Comparison of ENCODE assay signal across 17 cellular contexts in the genomic region with DNA sequence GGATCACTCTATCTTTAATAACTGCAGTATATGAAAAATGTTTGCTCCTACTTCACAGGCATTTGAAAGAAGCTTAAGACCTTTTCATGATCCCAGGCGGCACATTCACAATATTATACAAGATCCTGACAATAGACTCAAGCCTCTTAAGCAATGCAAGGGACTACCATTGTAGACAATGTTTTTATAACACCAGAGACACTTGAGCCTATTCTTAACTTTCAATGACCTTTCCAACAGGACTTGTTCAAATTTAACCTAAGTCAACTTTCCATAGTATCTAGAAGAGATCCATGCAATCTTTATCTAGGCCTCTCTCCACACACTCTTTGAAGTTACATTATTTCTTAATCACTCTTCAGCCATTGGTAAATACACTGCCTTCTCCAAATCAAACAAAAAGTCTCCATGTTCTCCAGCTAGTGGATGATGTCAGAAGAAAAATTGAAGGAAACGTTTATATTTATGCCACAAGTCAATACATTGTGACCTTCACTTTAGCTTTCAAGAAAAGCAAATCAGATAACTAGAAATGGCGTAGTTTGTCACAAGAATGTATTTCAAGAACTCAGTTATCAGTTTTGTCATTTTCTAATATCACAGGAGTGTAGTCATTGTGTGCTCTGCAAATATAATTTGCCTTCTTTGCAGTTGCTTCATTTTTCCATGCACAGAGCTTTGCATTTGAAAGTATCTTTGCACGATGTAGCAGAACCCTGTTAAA. TPM values are rescaled to one million over a fixed set of nuclear protein-coding genes. Genes with fewer than 3 reads are reported as not detected.
DNase-seq lines count a peak whose midpoint lies in the region; ATAC-seq and TF ChIP-seq lines count a peak whose summit lies in the region.
"Had no signal": no experiment of that assay in that cellular context is flagged by ENCODE, and none has a peak within 500 bp of the region (broad histone marks: within the 10 kb centered on the region; RNA-seq: fewer than 3 reads in every experiment).

No MANE protein-coding gene starts in this region.

- no peaks in the 10 kb centered on the region for H3K27me3 ChIP-seq in Panc1 (ENCODE audit: control insufficient read depth, insufficient read depth, low read length)
- H3K27me3 ChIP-seq in right lobe of liver: no peaks in the 10 kb centered on the region
- H3K27me3 ChIP-seq in upper lobe of right lung: no peaks in the 10 kb centered on the region
- H3K27me3 ChIP-seq: BLaER1 treated with 17β-estradiol and CSF1 and Interleukin-3, amounts not matched to agents 10 nM and 100 nM had no signal

- in situ Hi-C loops in Panc1 (cut with HindIII; ENCODE audit: low pct_unique_long_range_greater_than_20kb, low sequenced_read_pairs): no loop called here
- in situ Hi-C loops in ACHN (cut with HindIII; ENCODE audit: low pct_ligation_motif_present, low pct_unique_long_range_greater_than_20kb, low sequenced_read_pairs): no loop called here

- no peak for TF ChIP-seq POLR2A in right lobe of liver (IDR thresholded peaks at IDR 0.05)

- TF ChIP-seq CTCF in Panc1 (IDR thresholded peaks at IDR 0.05) (no peak), right lobe of liver (IDR thresholded peaks at IDR 0.05) (no peak), upper lobe of right lung (IDR thresholded peaks at IDR 0.05) (no peak)

- peaks cover 7% of the 10 kb centered on the region; the same call in 1 of the 2 replicates for H3K9me3 ChIP-seq in Panc1 (ENCODE audit: control insufficient read depth, insufficient read depth, low read depth, low read length)
- H3K9me3 ChIP-seq in right lobe of liver: no peaks in the 10 kb centered on the region
- H3K9me3 ChIP-seq in upper lobe of right lung: no peaks in the 10 kb centered on the region

- H3K4me3 ChIP-seq in Panc1 (ENCODE audit: low read depth in 2 of 2, low read length in 2 of 2): no peak overlapping the region
- H3K4me3 ChIP-seq in right lobe of liver: no peak overlapping the region
- no peak overlapping the region for H3K4me3 ChIP-seq in upper lobe of right lung
- H3K4me3 ChIP-seq: BLaER1 treated with 17β-estradiol and CSF1 and Interleukin-3, amounts not matched to agents 10 nM and 100 nM; PC-9 had no signal

- ATAC-seq in Panc1 (no peak), right lobe of liver (peak; percentile 79 to 92 (median 83)), upper lobe of right lung (peak; percentile 92), GM19397 (IDR thresholded peaks at IDR 0.05; ENCODE audit: unreplicated experiment) (no peak), HG02981 (IDR thresholded peaks at IDR 0.05; ENCODE audit: unreplicated experiment) (no peak)

- H3K4me1 ChIP-seq in Panc1 (ENCODE audit: control insufficient read depth, insufficient read depth, low read length) (peaks cover 35% of the 10 kb centered on the region), right lobe of liver (peaks cover 0 to 25% (median 12%) of the 10 kb centered on the region in 4 donors), upper lobe of right lung (no peaks in the 10 kb centered on the region)
- H3K4me1 ChIP-seq: BLaER1 treated with 17β-estradiol and CSF1 and Interleukin-3, amounts not matched to agents 10 nM and 100 nM had no signal

- H3K36me3 ChIP-seq in Panc1 (ENCODE audit: control insufficient read depth, insufficient read depth, low read length) (no peaks in the 10 kb centered on the region), right lobe of liver (no peaks in the 10 kb centered on the region), upper lobe of right lung (no peaks in the 10 kb centered on the region)
- H3K36me3 ChIP-seq: BLaER1 treated with 17β-estradiol and CSF1 and Interleukin-3, amounts not matched to agents 10 nM and 100 nM had no signal

- intact Hi-C loops in Panc1 (cut with micrococcal nuclease; ENCODE audit: unreplicated experiment) (no loop called here), right lobe of liver (cut with DNase I) (no loop called here), upper lobe of right lung (cut with DNase I) (no loop called here)

- WGBS in right lobe of liver (ENCODE audit: insufficient coverage, low coverage, low lambda C conversion rate, missing lambda C conversion rate): 48% methylated on average over 4 of the region's 4 CpGs

- BruUV-seq in Panc1 (replicated peaks; lab: Mats Ljungman, UMichigan): no TSS peak

- peak; percentile 47 for DNase-seq in NCI-H510A treated with DMSO at 0.1 percent for 48 hours (lab: John Stamatoyannopoulos, UW)
- no peak for DNase-seq in NCI-H510A (lab: John Stamatoyannopoulos, UW)
- DNase-seq in Panc1 (ENCODE audit: low read depth, low spot score): no peak
- DNase-seq in right lobe of liver: no peak
- DNase-seq in upper lobe of right lung: no peak
- DNase-seq in ACHN: no peak
- DNase-seq: EL, HFFc6, MV-4-11, NCI-H1417, NCI-H187 treated with DMSO at 0.1 percent for 48 hours, NCI-H2171 treated with DMSO at 0.1 percent for 48 hours, NCI-H446 treated with DMSO at 0.1 percent for 48 hours, PC-9 had no signal

- H3K27ac ChIP-seq in Panc1 (ENCODE audit: low read length) (peak overlapping the region; percentile 90), right lobe of liver (peak overlapping the region in 1 of 3 donors; percentile 35), upper lobe of right lung (no peak overlapping the region)
- H3K27ac ChIP-seq: BLaER1 treated with 17β-estradiol and CSF1 and Interleukin-3, amounts not matched to agents 10 nM and 100 nM; PC-9 had no signal

- CTCF ChIA-PET in Panc1 (lab: Charles Lee): no interaction called here

- POLR2A ChIA-PET in Panc1 (lab: Charles Lee): no interaction called here

RNA-seq across cellular contexts. Expression of a gene that starts 41.2 kb away (rescaled TPM):
- total RNA-seq in Panc1 (2021; ENCODE audit: unreplicated experiment) (159 TPM), right lobe of liver (10 to 100 TPM in 4 of 6 experiments, 1 to 10 TPM in 2; 1.7 to 22.4 (median 14.3) TPM), upper lobe of right lung (16.2 TPM)
- polyA plus RNA-seq in Panc1 (2012; ENCODE audit: insufficient read length): 124 TPM

Comparison
In these comparisons a context has a peak if more than half of its experiments do, and no peak if none do; other contexts are left out.
1. ATAC-seq: peak in right lobe of liver (4 of 4) and upper lobe of right lung (single experiment); none in Panc1 (single experiment), GM19397 (single experiment) and HG02981 (single experiment).